ENCODE assay signal across 8 cellular contexts in the genomic region with DNA sequence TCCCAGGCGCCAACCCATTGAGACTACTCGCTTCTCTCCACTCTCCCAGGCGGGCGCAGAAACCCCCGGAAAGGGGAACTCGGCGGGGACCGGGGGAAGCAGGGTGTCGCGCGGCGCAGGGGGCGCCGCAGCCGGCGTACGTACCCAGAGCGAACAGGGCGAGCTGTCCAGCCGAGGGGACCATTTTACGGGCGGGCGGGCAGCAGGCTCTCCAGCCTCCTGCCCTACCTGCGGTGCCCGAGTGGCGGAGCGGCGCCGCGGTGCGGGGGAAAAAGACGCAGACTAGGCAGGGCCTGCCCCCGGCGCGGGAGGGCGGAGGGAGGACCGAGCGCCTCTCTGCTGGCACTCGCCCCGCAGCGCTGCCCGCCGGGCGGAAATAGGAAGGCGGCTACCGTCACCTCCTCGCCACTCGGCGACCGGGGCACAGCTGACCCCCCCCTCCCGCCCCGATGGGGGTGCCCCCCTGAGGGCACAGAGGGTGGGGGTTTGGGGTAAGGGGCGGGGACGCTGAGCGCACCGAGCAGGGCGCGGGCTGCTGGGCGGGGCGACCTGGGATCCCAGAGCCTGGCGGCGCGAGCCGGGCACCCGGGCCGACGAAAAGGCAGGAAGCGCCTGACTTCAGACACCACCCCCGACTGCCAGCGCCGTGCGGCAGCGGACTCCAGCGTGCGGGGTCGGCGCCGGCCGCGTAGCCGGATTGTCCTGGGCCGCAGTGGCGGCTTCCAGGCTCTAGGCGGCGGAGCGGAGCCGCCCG. TPM values are rescaled to one million over a fixed set of nuclear protein-coding genes. Genes with fewer than 3 reads are reported as not detected.
DNase-seq lines count a peak whose midpoint lies in the region; ATAC-seq lines count a peak whose summit lies in the region.

TGFA (minus strand) TSS at position 243 of the 754 bp plus-strand sequence; CDS start at position 184, 59 bp downstream.

- H3K9me3 ChIP-seq in duodenal mucosa (ENCODE audit: control insufficient read depth in 1 of 2, low read length in 2 of 2), result no peaks in the 10 kb centered on the region

- peak; percentile 42 for DNase-seq in NK-92 treated with Interleukin-12 subunit alpha and Interleukin-12 subunit beta, amount 100 ng/mL, for 24 hours (lab: John Stamatoyannopoulos, UW)
- no peak for DNase-seq in NK-92 (lab: John Stamatoyannopoulos, UW; ENCODE audit: unreplicated experiment)
- DNase-seq in NCI-H510A (lab: John Stamatoyannopoulos, UW), result peak; percentile 90
- peak; percentile 56 to 58 for DNase-seq in activated CD4-positive, alpha-beta T cell treated with anti-CD3 and anti-CD28 coated beads, Interleukin-2, amount 50 U/mL, for 4 hours
- peak; percentile 49 to 92 for DNase-seq in lung microvascular endothelial cell (ENCODE audit: low read depth in 2 of 2)
- peak; percentile 37 to 60 (median 47) for DNase-seq in stimulated activated CD4-positive, alpha-beta T cell treated with anti-CD3 and anti-CD28 coated beads, TNF-alpha, amount 100 ng/mL, for 4 hours (ENCODE audit: low read depth in 3 of 3)

- H3K4me3 ChIP-seq in duodenal mucosa (ENCODE audit: low read depth in 1 of 2, low read length in 2 of 2), result peak within 1 kb of the TSS; percentile 63 to 81

- peak within 1 kb of the TSS; percentile 67 to 73 for H3K9ac ChIP-seq in duodenal mucosa (ENCODE audit: low read depth in 1 of 2, low read length in 2 of 2)

- H3K4me1 ChIP-seq in duodenal mucosa (ENCODE audit: control insufficient read depth in 1 of 2, insufficient read depth in 2 of 2, low read length in 2 of 2), result peaks cover 42 to 54% of the 10 kb centered on the region in 2 donors

- H3K27me3 ChIP-seq in duodenal mucosa (ENCODE audit: control insufficient read depth in 1 of 2, insufficient read depth in 2 of 2, low read length in 2 of 2), result peaks cover 2 to 3% of the 10 kb centered on the region in 2 donors

- peak; percentile 69 for ATAC-seq in HG03108 (IDR thresholded peaks at IDR 0.05; ENCODE audit: unreplicated experiment)

- peak within 1 kb of the TSS; percentile 76 for H3K27ac ChIP-seq in duodenal mucosa (ENCODE audit: low read depth, low read length)

- no peaks in the 10 kb centered on the region for H3K36me3 ChIP-seq in duodenal mucosa (ENCODE audit: control insufficient read depth in 1 of 2, insufficient read depth in 2 of 2, low read length in 2 of 2)

RNA-seq across cellular contexts. Expression of gene TGFA, which starts in this region (rescaled TPM):
- 7.8 and 16.3 TPM in 2 replicates for total RNA-seq in lung microvascular endothelial cell
